Comparison of ENCODE assay signal across 8 cellular contexts in genomic region chr4:168318266-168318895, GRCh38.
A peak's percentile ranks its signal among the peaks of the same experiment; 100 is the strongest.
DNase-seq lines count a peak whose midpoint lies in the region; ATAC-seq lines count a peak whose summit lies in the region.

Gene DDX60, minus strand, starts transcription at chr4:168318752. Its CDS starts 7,493 bp downstream, at chr4:168311259.

- peak within 1 kb of the TSS; percentile 95 for H3K27ac ChIP-seq in effector memory CD4-positive, alpha-beta T cell (ENCODE audit: insufficient read depth, low read length, poor library complexity, severe bottlenecking)

- H3K9me3 ChIP-seq in effector memory CD4-positive, alpha-beta T cell (ENCODE audit: control insufficient read depth, low read length), result no peaks in the 10 kb centered on the region

- H3K4me1 ChIP-seq in effector memory CD4-positive, alpha-beta T cell (ENCODE audit: control insufficient read depth, insufficient read depth, low read length, poor library complexity, severe bottlenecking), result peaks cover 7% of the 10 kb centered on the region

- DNase-seq in AG20443 (ENCODE audit: low spot score), result peak; percentile 83
- peak; percentile 52 to 80 for DNase-seq in NCI-H526 (lab: John Stamatoyannopoulos, UW)
- DNase-seq in activated CD8-positive, alpha-beta memory T cell treated with anti-CD3 and anti-CD28 coated beads for 1 hour (ENCODE audit: extremely low read depth in 1 of 2, low read depth in 1 of 2), result peak; percentile 46 to 74
- peak; percentile 72 to 88 (median 87) for DNase-seq in effector memory CD4-positive, alpha-beta T cell
- DNase-seq in medulla oblongata (ENCODE audit: extremely low spot score), result peak; percentile 87
- DNase-seq in stimulated activated CD8-positive, alpha-beta memory T cell treated with anti-CD3 and anti-CD28 coated beads, Interleukin-12 subunit alpha, Interleukin-12 subunit beta, amount 100 ng/mL, for 1 hour (ENCODE audit: low read depth), result peak; percentile 83

- H3K4me3 ChIP-seq in effector memory CD4-positive, alpha-beta T cell (ENCODE audit: insufficient read depth, low read depth, low read length, poor library complexity, severe bottlenecking), result peak within 1 kb of the TSS; percentile 93

- peak; percentile 98 for ATAC-seq in GM19023 (IDR thresholded peaks at IDR 0.05; ENCODE audit: unreplicated experiment)
- ATAC-seq in HG03280 (IDR thresholded peaks at IDR 0.05; ENCODE audit: unreplicated experiment), result peak; percentile 99

- H3K36me3 ChIP-seq in effector memory CD4-positive, alpha-beta T cell (ENCODE audit: control insufficient read depth, insufficient read depth, low read length), result no peaks in the 10 kb centered on the region

- no peaks in the 10 kb centered on the region for H3K27me3 ChIP-seq in effector memory CD4-positive, alpha-beta T cell (replicated peaks; ENCODE audit: control insufficient read depth, insufficient read depth, low read length, poor library complexity, severe bottlenecking)

Comparison
In these comparisons a context has a peak if more than half of its experiments do, and no peak if none do; other contexts are left out.
1. Peak in every context shown above with its lines: DNase-seq, ATAC-seq, H3K4me3 ChIP-seq and H3K27ac ChIP-seq.